8 cellular contexts compared by ENCODE assay signal in genomic region chr6:35727935-35728662, GRCh38. TPM values are rescaled to one million over a fixed set of nuclear protein-coding genes. Genes with fewer than 3 reads are reported as not detected.
DNase-seq lines count a peak whose midpoint lies in the region; ATAC-seq and TF ChIP-seq lines count a peak whose summit lies in the region.

No MANE protein-coding gene starts in this region.

- H3K9me3 ChIP-seq in BE2C (no peaks in the 10 kb centered on the region), endocrine pancreas (ENCODE audit: control insufficient read depth, low read length) (no peaks in the 10 kb centered on the region), mesodermal cell (ENCODE audit: control insufficient read depth, low read length) (no peaks in the 10 kb centered on the region)

- ATAC-seq in GM19328 (IDR thresholded peaks at IDR 0.05; ENCODE audit: unreplicated experiment) = peak; percentile 53

- H3K4me3 ChIP-seq in BE2C (ENCODE audit: low read depth, low read length) (peak overlapping the region; percentile 72), endocrine pancreas (ENCODE audit: control insufficient read depth, insufficient read depth, low read length) (no peak overlapping the region), mesodermal cell (ENCODE audit: extremely low read depth, insufficient read depth, low read length, poor library complexity, severe bottlenecking) (peak overlapping the region; percentile 57)

- H3K27ac ChIP-seq in mesodermal cell (ENCODE audit: low read depth, low read length, severe bottlenecking) = peak overlapping the region; percentile 64

- H3K4me1 ChIP-seq in BE2C (peaks cover 33% of the 10 kb centered on the region), endocrine pancreas (ENCODE audit: control insufficient read depth, insufficient read depth, low read length) (peaks cover 4% of the 10 kb centered on the region), mesodermal cell (ENCODE audit: control insufficient read depth, insufficient read depth, low read length, poor library complexity, severe bottlenecking) (peaks cover 31% of the 10 kb centered on the region)

- TF ChIP-seq CTCF in BE2C (IDR thresholded peaks at IDR 0.05; ENCODE audit: low read depth, low read length) = no peak

- H3K9ac ChIP-seq in endocrine pancreas (ENCODE audit: control insufficient read depth, insufficient read depth, low read length) = peak overlapping the region; percentile 49

- DNase-seq in BE2C (peak; percentile 91), HPDE6-E6E7 (ENCODE audit: extremely low spot score) (peak; percentile 89), NOMO-1 treated with dmso at 0.1 percent for 144 hours (lab: John Stamatoyannopoulos, UW; ENCODE audit: unreplicated experiment) (peak; percentile 96)
- peak; percentile 68 for DNase-seq in activated CD8-positive, alpha-beta memory T cell treated with anti-CD3 and anti-CD28 coated beads, Interleukin-2, amount 50 U/mL, for 24 hours (ENCODE audit: extremely low read depth)
- DNase-seq in stimulated activated CD8-positive, alpha-beta memory T cell treated with anti-CD3 and anti-CD28 coated beads, Interleukin-15, amount 100 ng/mL, for 1 hour (ENCODE audit: low read depth) = peak; percentile 60

- H3K27me3 ChIP-seq in BE2C (no peaks in the 10 kb centered on the region), endocrine pancreas (ENCODE audit: control insufficient read depth, insufficient read depth, low read length) (no peaks in the 10 kb centered on the region)

- WGBS in mesodermal cell (ENCODE audit: insufficient coverage in 2 of 2), 2 experiments = 0 to 2% methylated on average over 39 to 54 of the region's 57 CpGs

- H3K36me3 ChIP-seq in BE2C = no peaks in the 10 kb centered on the region
- no peaks in the 10 kb centered on the region for H3K36me3 ChIP-seq in endocrine pancreas (ENCODE audit: control insufficient read depth, insufficient read depth, low read length)
- no peaks in the 10 kb centered on the region for H3K36me3 ChIP-seq in mesodermal cell (ENCODE audit: control insufficient read depth, insufficient read depth, low read length)

RNA-seq across cellular contexts. Expression of gene ARMC12, which starts 8.7 kb away (rescaled TPM):
- polyA plus RNA-seq in BE2C (2012; ENCODE audit: insufficient read depth, insufficient read length, low read depth) = 3.1 TPM
- 1.2 TPM for polyA plus RNA-seq in mesodermal cell (2013, experiment 1 of 2)
- 1.3 TPM for polyA plus RNA-seq in mesodermal cell (2013, experiment 2 of 2)

RNA-seq across cellular contexts. Expression of gene FKBP5, which starts 39.4 kb away (rescaled TPM):
- 35.2 TPM for polyA plus RNA-seq in BE2C (2012; ENCODE audit: insufficient read depth, insufficient read length, low read depth)
- polyA plus RNA-seq in mesodermal cell (2013, experiment 1 of 2) = 19.1 TPM
- polyA plus RNA-seq in mesodermal cell (2013, experiment 2 of 2) = 18.8 TPM

RNA-seq across cellular contexts. Expression of gene CLPSL2, which starts 48.3 kb away (rescaled TPM):
- not detected for polyA plus RNA-seq in BE2C (2012; ENCODE audit: insufficient read depth, insufficient read length, low read depth)
- 1.0 TPM for polyA plus RNA-seq in mesodermal cell (2013, experiment 1 of 2)
- polyA plus RNA-seq in mesodermal cell (2013, experiment 2 of 2) = not detected

RNA-seq across cellular contexts. Expression of gene CLPSL1, which starts 52.7 kb away (rescaled TPM):
- polyA plus RNA-seq in BE2C (2012; ENCODE audit: insufficient read depth, insufficient read length, low read depth) = not detected
- polyA plus RNA-seq in mesodermal cell (2013, experiment 1 of 2) = not detected
- not detected for polyA plus RNA-seq in mesodermal cell (2013, experiment 2 of 2)
